8 cellular contexts compared by ENCODE assay signal in genomic region chr2:75560022-75560767, GRCh38. TPM values are rescaled to one million over a fixed set of nuclear protein-coding genes. Genes with fewer than 3 reads are reported as not detected.
DNase-seq lines count a peak whose midpoint lies in the region; ATAC-seq, FAIRE-seq and TF ChIP-seq lines count a peak whose summit lies in the region.

No MANE protein-coding gene starts in this region.

- H3K9me2 ChIP-seq in GM23248 (ENCODE audit: insufficient read depth) = no peaks in the 10 kb centered on the region

- peaks cover 13% of the 10 kb centered on the region for H3K4me1 Mint-ChIP-seq in T-helper 17 cell

- H3K9ac ChIP-seq in BLaER1 (peak overlapping the region; percentile 61; the same call in 1 of the 2 replicates), GM23248 (peak overlapping the region; percentile 83)

- peaks cover 7% of the 10 kb centered on the region for H3K36me3 Mint-ChIP-seq in T-helper 17 cell (ENCODE audit: low read depth)

- no peaks in the 10 kb centered on the region for H3K36me3 ChIP-seq in BLaER1
- peaks cover 10% of the 10 kb centered on the region; the same call in 1 of the 2 replicates for H3K36me3 ChIP-seq in GM23248 (ENCODE audit: low read depth)
- H3K36me3 ChIP-seq in pancreas = no peaks in the 10 kb centered on the region

- H3K4me1 ChIP-seq in BLaER1 = no peaks in the 10 kb centered on the region
- peaks cover 59% of the 10 kb centered on the region for H3K4me1 ChIP-seq in GM23248 (ENCODE audit: insufficient read depth)
- H3K4me1 ChIP-seq in pancreas = peaks cover 3 to 36% (median 20%) of the 10 kb centered on the region in 3 donors

- no peak overlapping the region for H3K27ac ChIP-seq in BLaER1
- H3K27ac ChIP-seq in GM23248 = peak overlapping the region; percentile 86
- peak overlapping the region; percentile 98 to 99 (median 98) for H3K27ac ChIP-seq in pancreas

- peaks cover 73% of the 10 kb centered on the region for H3K27me3 Mint-ChIP-seq in T-helper 17 cell

- in situ Hi-C loops in GM23248 (cut with MboI) = no loop called here

- no peak overlapping the region for H3K27ac Mint-ChIP-seq in T-helper 17 cell

- peak overlapping the region; percentile 81 for H3K4me2 ChIP-seq in BLaER1
- peak overlapping the region; percentile 95 for H3K4me2 ChIP-seq in GM23248 (ENCODE audit: unreplicated experiment)

- H3K27me3 ChIP-seq in BLaER1 (peaks cover 25% of the 10 kb centered on the region; the same call in 1 of the 2 replicates), GM23248 (replicated peaks; ENCODE audit: insufficient read depth) (no peaks in the 10 kb centered on the region), pancreas (no peaks in the 10 kb centered on the region)

- 1 to 2% methylated on average over 43 of the region's 43 CpGs for WGBS in GM23248 (ENCODE audit: low coverage in 1 of 2, low lambda C conversion rate in 2 of 2, missing lambda C conversion rate in 2 of 2), 2 experiments
- WGBS in pancreas, 2 donors = 0 to 1% methylated on average over 43 of the region's 43 CpGs

- H3F3A ChIP-seq in GM23248 (ENCODE audit: insufficient read depth) = peaks cover 26% of the 10 kb centered on the region

- peak; percentile 63 for DNase-seq in GM23248
- DNase-seq in T-helper 17 cell = no peak
- peak; percentile 55 for DNase-seq in fibroblast of the aortic adventitia (ENCODE audit: low read depth)
- peak; percentile 68 to 85 (median 71) for DNase-seq in pancreas
- DNase-seq in LoVo (ENCODE audit: low spot score) = no peak

- intact Hi-C loops in pancreas (cut with DNase I) = no loop called here

- FAIRE-seq in pancreas (lab: Jason Lieb, UNC) = no peak

- H3K79me2 ChIP-seq in GM23248 (ENCODE audit: insufficient read depth) = peaks cover 56% of the 10 kb centered on the region

- H3K4me3 ChIP-seq in BLaER1 (peak overlapping the region; percentile 67), GM23248 (peak overlapping the region; percentile 88), fibroblast of the aortic adventitia (ENCODE audit: low read depth, low read length) (peak overlapping the region; percentile 80), pancreas (peak overlapping the region; percentile 64 to 85 (median 80))

- H3K9me3 ChIP-seq in BLaER1 (no peaks in the 10 kb centered on the region), GM23248 (ENCODE audit: low read depth) (no peaks in the 10 kb centered on the region), T-helper 17 cell (ENCODE audit: control insufficient read depth, low read length, poor library complexity, severe bottlenecking) (no peaks in the 10 kb centered on the region), pancreas (no peaks in the 10 kb centered on the region)

- TF ChIP-seq CTCF in fibroblast of the aortic adventitia (IDR thresholded peaks at IDR 0.05; ENCODE audit: insufficient read depth, low read length) (peak; percentile 48), pancreas (IDR thresholded peaks at IDR 0.05) (peak in 1 of 4 donors; percentile 26)

- H4K20me1 ChIP-seq in BLaER1 (no peaks in the 10 kb centered on the region), GM23248 (ENCODE audit: insufficient read depth) (peaks cover 8% of the 10 kb centered on the region; the same call in 1 of the 2 replicates)

- H2AFZ ChIP-seq in GM23248 = peak overlapping the region; percentile 68

- H3K4me3 Mint-ChIP-seq in T-helper 17 cell = peak overlapping the region; percentile 39

- ATAC-seq in T-helper 17 cell (no peak), pancreas (peak; percentile 78 to 80 (median 78)), HG03175 (IDR thresholded peaks at IDR 0.05; ENCODE audit: unreplicated experiment) (no peak), GM21619 (IDR thresholded peaks at IDR 0.05; ENCODE audit: unreplicated experiment) (no peak)

RNA-seq across cellular contexts. Expression of gene EVA1A, which starts 0.5 kb away (rescaled TPM):
- total RNA-seq in GM23248 (2014; rRNA removed; shearing (Covaris generic)) = 95.6 and 126 TPM in 2 replicates
- polyA plus RNA-seq in GM23248 (2016; fragmentation: Nextera tagmentation; extraction: Ambion mirVana) = 145 and 149 TPM in 2 replicates
- total RNA-seq in T-helper 17 cell = not detected
- total RNA-seq in fibroblast of the aortic adventitia (ENCODE audit: low replicate concordance) = 25.2 and 28.1 TPM in 2 replicates
- 10 to 100 TPM; 16.1 to 29.4 (median 19.9) TPM for total RNA-seq in pancreas
- polyA plus RNA-seq in pancreas = 10 to 100 TPM; 26.2 to 36.8 TPM

Comparison
In these comparisons a context has a peak if more than half of its experiments do, and no peak if none do; other contexts are left out.
1. DNase-seq: peak in GM23248 (single experiment), fibroblast of the aortic adventitia (single experiment) and pancreas (6 of 6); none in T-helper 17 cell (0 of 3) and LoVo (single experiment).
2. ATAC-seq: peak in pancreas (4 of 4); none in T-helper 17 cell (single experiment), HG03175 (single experiment) and GM21619 (single experiment).
3. RNA of gene EVA1A, which starts 0.5 kb away (total RNA-seq): 95.6 to 126 TPM in GM23248, 25.2 to 28.1 TPM in fibroblast of the aortic adventitia and 16.1 to 29.4 TPM in pancreas; not detected in T-helper 17 cell; every median in the first group is over 10 times any median in the second.
4. Peak in every context shown above with its lines, with median percentiles within 50 percentile points of each other: H3K4me3 ChIP-seq.